Comparison of ENCODE assay signal across 28 cellular contexts in the genomic region with DNA sequence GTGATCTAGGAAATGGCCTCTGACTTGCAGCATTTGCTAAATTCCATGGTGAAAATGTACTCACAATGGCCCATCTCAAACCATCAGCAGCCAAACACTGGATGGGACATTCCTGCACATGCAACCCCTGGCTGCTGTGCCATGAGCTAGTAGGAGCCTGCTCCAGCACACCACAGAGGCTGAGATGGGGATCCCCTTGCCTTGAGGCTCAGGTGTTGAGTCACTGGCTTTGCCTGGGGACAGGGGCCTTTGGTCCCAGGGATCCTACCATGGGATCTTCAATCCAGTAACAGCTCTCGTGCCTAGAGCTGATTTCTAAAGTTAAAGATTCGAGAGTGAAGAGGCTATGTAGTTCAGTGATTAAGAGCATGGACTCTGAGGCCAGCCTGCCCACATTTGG. TPM values are rescaled to one million over a fixed set of nuclear protein-coding genes. Genes with fewer than 3 reads are reported as not detected.
"Had no signal": no experiment of that assay in that cellular context is flagged by ENCODE, and none has a peak within 500 bp of the region (broad histone marks: within the 10 kb centered on the region; RNA-seq: fewer than 3 reads in every experiment).

No MANE protein-coding gene starts in this region.

- H3K27me3 ChIP-seq: ovary, upper lobe of right lung had no signal

- H3K27ac ChIP-seq: left ventricle myocardium inferior, ovary, sigmoid colon, spleen, suprapubic skin, thoracic aorta, tibial artery, upper lobe of right lung had no signal

- H3K4me1 ChIP-seq: left ventricle myocardium inferior, sigmoid colon, spleen, suprapubic skin, tibial artery had no signal

- H3K4me3 ChIP-seq: left ventricle myocardium inferior, lung, mucosa of descending colon, ovary, sigmoid colon, spleen, suprapubic skin, thoracic aorta, tibial artery, upper lobe of right lung had no signal

- H3K9me3 ChIP-seq: ovary, suprapubic skin, thoracic aorta, upper lobe of right lung had no signal

- DNase-seq: hypothalamus; immature natural killer cell; left ventricle myocardium inferior; midbrain; mucosa of descending colon; naive thymus-derived CD4-positive, alpha-beta T cell; ovary; retina; right cardiac atrium; sigmoid colon; small intestine; spleen; stimulated activated CD4-positive, alpha-beta T cell treated with anti-CD3 and anti-CD28 coated beads, Interleukin-4, amount 100 ng/mL, for 24 hours; stimulated activated naive CD4-positive, alpha-beta T cell; tibial artery; trophoblast cell; upper lobe of right lung had no signal

- H3K4me1 Mint-ChIP-seq: immature natural killer cell; memory B cell; naive thymus-derived CD4-positive, alpha-beta T cell; stimulated activated effector memory CD8-positive, alpha-beta T cell treated with anti-CD3 and anti-CD28 coated beads, Interleukin-12 subunit alpha, Interleukin-12 subunit beta, amount 100 ng/mL, for 72 hours had no signal

- H3K4me3 Mint-ChIP-seq: immature natural killer cell; memory B cell; naive thymus-derived CD4-positive, alpha-beta T cell; natural killer cell treated with Interleukin-12 subunit alpha and Interleukin-12 subunit beta and Interleukin-15 and Interleukin-18, amount 100 ng/mL, for 72 hours; stimulated activated effector memory CD8-positive, alpha-beta T cell treated with anti-CD3 and anti-CD28 coated beads, Interleukin-12 subunit alpha, Interleukin-12 subunit beta, amount 100 ng/mL, for 72 hours; stimulated activated naive CD8-positive, alpha-beta T cell treated with anti-CD3 and anti-CD28 coated beads, Interleukin-15, Interleukin-2, amounts not matched to agents 100 ng/mL and 50 ng/mL, for 24 hours had no signal

- H3K27ac Mint-ChIP-seq: immature natural killer cell; memory B cell; naive thymus-derived CD4-positive, alpha-beta T cell; natural killer cell treated with Interleukin-12 subunit alpha and Interleukin-12 subunit beta and Interleukin-15 and Interleukin-18, amount 100 ng/mL, for 72 hours; stimulated activated effector memory CD8-positive, alpha-beta T cell treated with anti-CD3 and anti-CD28 coated beads, Interleukin-12 subunit alpha, Interleukin-12 subunit beta, amount 100 ng/mL, for 72 hours; stimulated activated naive CD8-positive, alpha-beta T cell treated with anti-CD3 and anti-CD28 coated beads, Interleukin-15, Interleukin-2, amounts not matched to agents 100 ng/mL and 50 ng/mL, for 24 hours had no signal

- H3K36me3 Mint-ChIP-seq: memory B cell; natural killer cell treated with Interleukin-12 subunit alpha and Interleukin-12 subunit beta and Interleukin-15 and Interleukin-18, amount 100 ng/mL, for 72 hours; stimulated activated effector memory CD8-positive, alpha-beta T cell treated with anti-CD3 and anti-CD28 coated beads, Interleukin-12 subunit alpha, Interleukin-12 subunit beta, amount 100 ng/mL, for 72 hours had no signal

- ATAC-seq: mucosa of descending colon; naive thymus-derived CD4-positive, alpha-beta T cell; right cardiac atrium; stimulated activated effector memory CD8-positive, alpha-beta T cell treated with anti-CD3 and anti-CD28 coated beads, Interleukin-12 subunit alpha, Interleukin-12 subunit beta, amount 100 ng/mL, for 72 hours; upper lobe of right lung had no signal

- H3K36me3 ChIP-seq: left ventricle myocardium inferior, ovary, sigmoid colon, spleen, suprapubic skin, thoracic aorta, tibial artery, upper lobe of right lung had no signal

RNA-seq across cellular contexts. Expression of a gene that starts 16.2 kb away (rescaled TPM):
- total RNA-seq: left ventricle myocardium inferior; mesenteric fat pad; myocyte; naive thymus-derived CD4-positive, alpha-beta T cell; natural killer cell treated with Interleukin-12 subunit alpha and Interleukin-12 subunit beta and Interleukin-15 and Interleukin-18, amount 100 ng/mL, for 72 hours; omental fat pad; right cardiac atrium had no signal
- polyA plus RNA-seq: immature natural killer cell; naive thymus-derived CD4-positive, alpha-beta T cell; neural cell; right cardiac atrium had no signal
